ENCODE assay signal across 8 cellular contexts in the genomic region with DNA sequence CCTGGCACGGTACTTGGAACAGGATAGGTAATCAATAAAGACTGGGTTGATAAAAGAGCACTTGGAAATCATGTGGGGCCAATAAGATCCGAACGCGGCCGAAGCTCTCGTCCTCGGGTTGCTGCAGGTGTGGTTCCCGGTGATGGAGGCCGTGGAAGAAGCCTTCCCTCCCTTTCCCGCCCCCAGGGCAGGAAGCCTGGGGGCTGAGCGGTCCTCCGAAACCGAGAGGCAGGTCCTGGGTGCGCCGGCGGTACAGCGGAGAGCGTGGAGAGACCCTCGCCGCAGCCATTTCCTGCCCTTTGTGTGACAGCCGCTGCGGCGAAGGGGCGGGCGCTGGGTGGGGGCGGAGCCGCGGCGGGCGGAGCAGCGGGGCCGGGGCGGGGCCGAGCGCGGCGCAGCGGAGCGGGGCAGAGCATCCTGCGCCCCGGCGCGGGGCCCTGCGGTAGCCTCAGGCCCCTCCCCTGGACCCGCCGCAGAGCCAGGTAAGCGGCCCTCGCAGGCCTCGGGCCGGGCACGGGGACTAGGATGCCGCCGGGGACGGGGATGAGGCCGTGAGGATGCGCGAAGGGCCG. TPM values are rescaled to one million over a fixed set of nuclear protein-coding genes. Genes with fewer than 3 reads are reported as not detected.
A peak's percentile ranks its signal among the peaks of the same experiment; 100 is the strongest.
DNase-seq lines count a peak whose midpoint lies in the region; ATAC-seq and TF ChIP-seq lines count a peak whose summit lies in the region.

A gene (plus strand): TSS at position 410 of the 572 bp plus-strand sequence. CDS start 19,239 bp downstream, outside the sequence.

- ATAC-seq in GM18873 (IDR thresholded peaks at IDR 0.05; ENCODE audit: low FRiP score, unreplicated experiment) (peak; percentile 73), HG03097 (IDR thresholded peaks at IDR 0.05; ENCODE audit: low FRiP score, unreplicated experiment) (peak; percentile 82)

- no peak for DNase-seq in AG10803 (ENCODE audit: low read depth)
- DNase-seq in NCI-H510A (lab: John Stamatoyannopoulos, UW), result peak; percentile 20
- DNase-seq in activated CD4-positive, alpha-beta memory T cell treated with anti-CD3 and anti-CD28 coated beads, Interleukin-2, amount 10 ng/mL, durations not matched to agents 7 days and 5 days, result peak; percentile 91
- peak; percentile 77 for DNase-seq in effector CD4-positive, alpha-beta T cell
- peak; percentile 74 for DNase-seq in mesendoderm
- peak; percentile 62 for DNase-seq in stimulated activated CD8-positive, alpha-beta memory T cell treated with anti-CD3 and anti-CD28 coated beads, Interleukin-15, amount 100 ng/mL, for 1 hour (ENCODE audit: low read depth)

- no peaks in the 10 kb centered on the region for H3K36me3 ChIP-seq in mesendoderm (ENCODE audit: control insufficient read depth, insufficient read depth, low read length)

- H2BK5ac ChIP-seq in mesendoderm (ENCODE audit: low read length), result no peak within 1 kb of the TSS

- no peaks in the 10 kb centered on the region for H3K27me3 ChIP-seq in mesendoderm (ENCODE audit: insufficient read depth, low read length, poor library complexity)

- TF ChIP-seq CTCF in AG10803 (conservative IDR thresholded peaks at IDR 0.05; ENCODE audit: low read length), result no peak

- H3K23ac ChIP-seq in mesendoderm (ENCODE audit: low read length), result no peak within 1 kb of the TSS

- POLR2A ChIA-PET in activated CD4-positive, alpha-beta memory T cell treated with anti-CD3 and anti-CD28 coated beads, Interleukin-2, amount 10 ng/mL, durations not matched to agents 7 days and 5 days (lab: Charles Lee), result interaction anchor here (1.0 to 8.7 kb wide), 14 partner anchors 9 to 123 kb away, joined by 3 to 145 read pairs (median 6); a partner anchor contains a TSS

- H3K4me1 Mint-ChIP-seq in activated CD4-positive, alpha-beta memory T cell treated with anti-CD3 and anti-CD28 coated beads, Interleukin-2, amount 10 ng/mL, durations not matched to agents 7 days and 5 days, result peaks cover 66% of the 10 kb centered on the region

- H2BK15ac ChIP-seq in mesendoderm (replicated peaks; ENCODE audit: low read depth), result no peak within 1 kb of the TSS

- H3K9me3 Mint-ChIP-seq in activated CD4-positive, alpha-beta memory T cell treated with anti-CD3 and anti-CD28 coated beads, Interleukin-2, amount 10 ng/mL, durations not matched to agents 7 days and 5 days, result no peaks in the 10 kb centered on the region

- peaks cover 37% of the 10 kb centered on the region for H3K36me3 Mint-ChIP-seq in activated CD4-positive, alpha-beta memory T cell treated with anti-CD3 and anti-CD28 coated beads, Interleukin-2, amount 10 ng/mL, durations not matched to agents 7 days and 5 days (ENCODE audit: low read depth)

- H4K5ac ChIP-seq in mesendoderm (ENCODE audit: low read length), result no peak within 1 kb of the TSS

- H3K27me3 Mint-ChIP-seq in activated CD4-positive, alpha-beta memory T cell treated with anti-CD3 and anti-CD28 coated beads, Interleukin-2, amount 10 ng/mL, durations not matched to agents 7 days and 5 days, result no peaks in the 10 kb centered on the region

- peak within 1 kb of the TSS; percentile 97 for H3K27ac Mint-ChIP-seq in activated CD4-positive, alpha-beta memory T cell treated with anti-CD3 and anti-CD28 coated beads, Interleukin-2, amount 10 ng/mL, durations not matched to agents 7 days and 5 days

- peak within 1 kb of the TSS; percentile 87 for H3K4me2 ChIP-seq in mesendoderm (ENCODE audit: low read length)

- peaks cover 1% of the 10 kb centered on the region for H3K79me1 ChIP-seq in mesendoderm (ENCODE audit: low read length)

- no peak within 1 kb of the TSS for H3K27ac ChIP-seq in mesendoderm (ENCODE audit: low read depth, low read length)

- H3K79me2 ChIP-seq in mesendoderm (ENCODE audit: control insufficient read depth, insufficient read depth, low read length), result no peaks in the 10 kb centered on the region

- peak within 1 kb of the TSS; percentile 98 for H3K4me3 Mint-ChIP-seq in activated CD4-positive, alpha-beta memory T cell treated with anti-CD3 and anti-CD28 coated beads, Interleukin-2, amount 10 ng/mL, durations not matched to agents 7 days and 5 days

- peak within 1 kb of the TSS; percentile 76 for H3K9ac ChIP-seq in mesendoderm (ENCODE audit: low read length)

- no CpG with 5 or more reads among the region's 58 CpGs for WGBS in mesendoderm (ENCODE audit: extremely low coverage, insufficient coverage, low lambda C conversion rate)

- H3K4me1 ChIP-seq in mesendoderm (ENCODE audit: control insufficient read depth, low read depth, low read length), result peaks cover 4% of the 10 kb centered on the region

- H2AK5ac ChIP-seq in mesendoderm (ENCODE audit: low read length), result no peak within 1 kb of the TSS

- no peak within 1 kb of the TSS for H2BK120ac ChIP-seq in mesendoderm (ENCODE audit: low read depth, low read length)

- CTCF ChIA-PET in activated CD4-positive, alpha-beta memory T cell treated with anti-CD3 and anti-CD28 coated beads, Interleukin-2, amount 10 ng/mL, durations not matched to agents 7 days and 5 days (lab: Charles Lee), result interaction anchor here (0.7 to 4.5 kb wide), 4 partner anchors 12 to 117 kb away, joined by 4 to 36 read pairs (median 4); no protein-coding TSS in a partner anchor

- H3K4ac ChIP-seq in mesendoderm (ENCODE audit: low read depth, low read length), result no peak within 1 kb of the TSS

- no peak within 1 kb of the TSS for H4K8ac ChIP-seq in mesendoderm (ENCODE audit: low read depth, low read length)

- H3K4me3 ChIP-seq in AG10803 (ENCODE audit: low read length) (peak within 1 kb of the TSS; percentile 64), mesendoderm (ENCODE audit: low read length) (peak within 1 kb of the TSS; percentile 53)

- H3K56ac ChIP-seq in mesendoderm (ENCODE audit: low read length), result peak within 1 kb of the TSS; percentile 86

- H3K18ac ChIP-seq in mesendoderm (ENCODE audit: low read length), result peak within 1 kb of the TSS; percentile 57

RNA-seq across cellular contexts. Expression of the gene that starts here (rescaled TPM):
- total RNA-seq in activated CD4-positive, alpha-beta memory T cell treated with anti-CD3 and anti-CD28 coated beads, Interleukin-2, amount 10 ng/mL, durations not matched to agents 7 days and 5 days, result 100 to 1,000 TPM; 337 to 354 TPM
- polyA plus RNA-seq in mesendoderm (2013, experiment 1 of 2), result 37.7 TPM
- polyA plus RNA-seq in mesendoderm (2013, experiment 2 of 2), result 37.3 TPM
